Comparison of ENCODE assay signal across 14 cellular contexts in genomic region chr17:58002154-58002553, GRCh38. TPM values are rescaled to one million over a fixed set of nuclear protein-coding genes. Genes with fewer than 3 reads are reported as not detected.
DNase-seq lines count a peak whose midpoint lies in the region; ATAC-seq, FAIRE-seq and TF ChIP-seq lines count a peak whose summit lies in the region.
"Had no signal": no experiment of that assay in that cellular context is flagged by ENCODE, and none has a peak within 500 bp of the region (broad histone marks: within the 10 kb centered on the region; RNA-seq: fewer than 3 reads in every experiment).

No MANE protein-coding gene starts in this region.

- no peaks in the 10 kb centered on the region for H3K9me3 ChIP-seq in astrocyte (ENCODE audit: insufficient read depth, low read depth, low read length)
- H3K9me3 ChIP-seq in skeletal muscle satellite cell (replicated peaks; ENCODE audit: low read length) = no peaks in the 10 kb centered on the region
- H3K9me3 ChIP-seq: pancreas, thyroid gland had no signal

- peak overlapping the region; percentile 100 for H3K27ac Mint-ChIP-seq in activated T-cell treated with anti-CD3 and anti-CD28 coated beads, Interleukin-2, amount 50 U/mL, for 72 hours
- no peak overlapping the region for H3K27ac Mint-ChIP-seq in astrocyte (ENCODE audit: unreplicated experiment)
- H3K27ac Mint-ChIP-seq: dendritic cell treated with granulocyte-macrophage colony-stimulating factor and Interleukin-4, amounts not matched to agents 40 ng/mL and 50 ng/mL, for 4 days had no signal

- no peak for ATAC-seq in activated T-cell treated with anti-CD3 and anti-CD28 coated beads, Interleukin-2, amount 50 U/mL, for 72 hours (replicated peaks in 1 of 2)
- no peak for ATAC-seq in activated CD4-positive, CD25-positive, alpha-beta regulatory T cell treated with anti-CD3 and anti-CD28 coated beads, Interleukin-2, amount 50 U/mL, for 24 hours
- ATAC-seq: pancreas had no signal

- no peaks in the 10 kb centered on the region for H3K9me3 Mint-ChIP-seq in activated T-cell treated with anti-CD3 and anti-CD28 coated beads, Interleukin-2, amount 50 U/mL, for 72 hours
- no peaks in the 10 kb centered on the region for H3K9me3 Mint-ChIP-seq in astrocyte (ENCODE audit: unreplicated experiment)
- H3K9me3 Mint-ChIP-seq: dendritic cell treated with granulocyte-macrophage colony-stimulating factor and Interleukin-4, amounts not matched to agents 40 ng/mL and 50 ng/mL, for 4 days had no signal

- no peak for FAIRE-seq in astrocyte (lab: Jason Lieb, UNC)
- FAIRE-seq: pancreas had no signal

- H3K4me3 ChIP-seq in NB4 (ENCODE audit: low read depth, low read length) = peak overlapping the region; percentile 90
- no peak overlapping the region for H3K4me3 ChIP-seq in astrocyte (ENCODE audit: insufficient read depth, low read depth, low read length)
- no peak overlapping the region for H3K4me3 ChIP-seq in skeletal muscle satellite cell (ENCODE audit: low read length)
- H3K4me3 ChIP-seq: pancreas, thyroid gland had no signal

- H3K4me2 ChIP-seq in astrocyte (ENCODE audit: low read length) (peak overlapping the region; percentile 93), skeletal muscle satellite cell (ENCODE audit: low read length) (peak overlapping the region; percentile 3)

- peaks cover 83% of the 10 kb centered on the region for H4K20me1 ChIP-seq in astrocyte (ENCODE audit: insufficient read depth, low read length)

- peaks cover 71% of the 10 kb centered on the region for H3K79me2 ChIP-seq in astrocyte (ENCODE audit: insufficient read depth, low read length)

- no peaks in the 10 kb centered on the region for H3K27me3 Mint-ChIP-seq in activated T-cell treated with anti-CD3 and anti-CD28 coated beads, Interleukin-2, amount 50 U/mL, for 72 hours (ENCODE audit: low read depth)
- no peaks in the 10 kb centered on the region for H3K27me3 Mint-ChIP-seq in astrocyte (ENCODE audit: low read depth, unreplicated experiment)
- H3K27me3 Mint-ChIP-seq: dendritic cell treated with granulocyte-macrophage colony-stimulating factor and Interleukin-4, amounts not matched to agents 40 ng/mL and 50 ng/mL, for 4 days had no signal

- H3K4me1 Mint-ChIP-seq in activated T-cell treated with anti-CD3 and anti-CD28 coated beads, Interleukin-2, amount 50 U/mL, for 72 hours (ENCODE audit: low read depth) = peaks cover 82% of the 10 kb centered on the region
- H3K4me1 Mint-ChIP-seq in astrocyte (ENCODE audit: low read depth, unreplicated experiment) = peaks cover 30% of the 10 kb centered on the region

- no peak for TF ChIP-seq POLR2A in NB4 (IDR thresholded peaks at IDR 0.05; ENCODE audit: extremely low read depth, insufficient read length)

- TF ChIP-seq CTCF in NB4 (IDR thresholded peaks at IDR 0.05; ENCODE audit: low read depth, low read length) (no peak), astrocyte (IDR thresholded peaks at IDR 0.05; ENCODE audit: insufficient read depth, low read depth, low read length) (no peak)

- no peak overlapping the region for H2AFZ ChIP-seq in astrocyte (ENCODE audit: low read depth, low read length)

- H3K27ac ChIP-seq in astrocyte (ENCODE audit: low read depth, low read length) = no peak overlapping the region
- H3K27ac ChIP-seq: pancreas, thyroid gland had no signal

- H3K27me3 ChIP-seq in astrocyte (ENCODE audit: insufficient read depth, low read length) = no peaks in the 10 kb centered on the region
- H3K27me3 ChIP-seq in skeletal muscle satellite cell (ENCODE audit: control insufficient read depth, insufficient read depth, low read length) = no peaks in the 10 kb centered on the region
- H3K27me3 ChIP-seq: pancreas, thyroid gland had no signal

- H3K9ac ChIP-seq in astrocyte (ENCODE audit: low read length) (no peak overlapping the region), skeletal muscle satellite cell (ENCODE audit: low read depth, low read length) (peak overlapping the region; percentile 26)

- H3K4me1 ChIP-seq in astrocyte (ENCODE audit: insufficient read depth, low read length) (peaks cover 22% of the 10 kb centered on the region), skeletal muscle satellite cell (ENCODE audit: control insufficient read depth, insufficient read depth, low read length) (peaks cover 37% of the 10 kb centered on the region)

- H3K36me3 ChIP-seq in astrocyte (ENCODE audit: insufficient read depth, low read length) (peaks cover 57% of the 10 kb centered on the region), skeletal muscle satellite cell (ENCODE audit: insufficient read depth, low read length) (peaks cover 83% of the 10 kb centered on the region)

- DNase-seq in activated T-cell treated with anti-CD3 and anti-CD28 coated beads, Interleukin-2, amount 50 U/mL, for 72 hours = no peak
- no peak for DNase-seq in activated T-cell treated with anti-CD3 and anti-CD28 coated beads, Interleukin-2, amount 50 U/mL, for 48 hours
- DNase-seq in NB4 (ENCODE audit: low read depth) = no peak
- no peak for DNase-seq in astrocyte (ENCODE audit: low read depth)
- DNase-seq in NK-92 (lab: John Stamatoyannopoulos, UW; ENCODE audit: unreplicated experiment) = no peak
- no peak for DNase-seq in NCI-H748 (lab: John Stamatoyannopoulos, UW; ENCODE audit: unreplicated experiment)
- DNase-seq: DMS153, NCI-H1105 treated with DMSO at 0.1 percent for 48 hours, NCI-H446 treated with DMSO at 0.1 percent for 48 hours, pancreas, thyroid gland had no signal

- peaks cover 30 to 56% of the 10 kb centered on the region in 2 donors for H3K36me3 Mint-ChIP-seq in activated T-cell treated with anti-CD3 and anti-CD28 coated beads, Interleukin-2, amount 50 U/mL, for 72 hours (ENCODE audit: insufficient read depth in 2 of 2)
- H3K36me3 Mint-ChIP-seq in astrocyte (ENCODE audit: low read depth, unreplicated experiment) = peaks cover 20% of the 10 kb centered on the region

- H3K4me3 Mint-ChIP-seq in activated T-cell treated with anti-CD3 and anti-CD28 coated beads, Interleukin-2, amount 50 U/mL, for 72 hours = peak overlapping the region; percentile 99
- peak overlapping the region; percentile 29 for H3K4me3 Mint-ChIP-seq in astrocyte (ENCODE audit: unreplicated experiment)
- H3K4me3 Mint-ChIP-seq: dendritic cell treated with granulocyte-macrophage colony-stimulating factor and Interleukin-4, amounts not matched to agents 40 ng/mL and 50 ng/mL, for 4 days had no signal

RNA-seq across cellular contexts. Expression of gene SRSF1, which starts 4.9 kb away (rescaled TPM):
- 100 to 1,000 TPM; 233 to 281 TPM for total RNA-seq in activated T-cell treated with anti-CD3 and anti-CD28 coated beads, Interleukin-2, amount 50 U/mL, for 72 hours
- 170 and 196 TPM in 2 replicates for total RNA-seq in astrocyte
- total RNA-seq in skeletal muscle satellite cell (2012; rRNA removed) = 365 and 445 TPM in 2 replicates

RNA-seq across cellular contexts. Expression of gene VEZF1, which starts 14.1 kb away (rescaled TPM):
- 10 to 100 TPM; 42.6 to 44.6 TPM for total RNA-seq in activated T-cell treated with anti-CD3 and anti-CD28 coated beads, Interleukin-2, amount 50 U/mL, for 72 hours
- 42.0 and 50.9 TPM in 2 replicates for total RNA-seq in astrocyte
- 24.6 and 24.9 TPM in 2 replicates for total RNA-seq in skeletal muscle satellite cell (2012; rRNA removed)

RNA-seq across cellular contexts. Expression of gene CUEDC1, which starts 46.9 kb away (rescaled TPM):
- 1 to 10 TPM; 1.1 to 1.4 TPM for total RNA-seq in activated T-cell treated with anti-CD3 and anti-CD28 coated beads, Interleukin-2, amount 50 U/mL, for 72 hours
- 37.4 and 43.7 TPM in 2 replicates for total RNA-seq in astrocyte
- 9.4 and 15.7 TPM in 2 replicates for total RNA-seq in skeletal muscle satellite cell (2012; rRNA removed)

Comparison
In these comparisons a context has a peak if more than half of its experiments do, and no peak if none do; other contexts are left out.
1. RNA of gene CUEDC1, which starts 46.9 kb away (total RNA-seq): 37.4 to 43.7 TPM in astrocyte; 1.1 to 1.4 TPM in activated T-cell treated with anti-CD3 and anti-CD28 coated beads, Interleukin-2, amount 50 U/mL, for 72 hours; every median in the first group is over 10 times any median in the second.